7 cellular contexts compared by ENCODE assay signal in genomic region chr19:3367572-3368440, GRCh38. TPM values are rescaled to one million over a fixed set of nuclear protein-coding genes. Genes with fewer than 3 reads are reported as not detected.
DNase-seq lines count a peak whose midpoint lies in the region; ATAC-seq and TF ChIP-seq lines count a peak whose summit lies in the region.

No MANE protein-coding gene starts in this region.

- no peaks in the 10 kb centered on the region for H3K27me3 Mint-ChIP-seq in activated CD4-positive, alpha-beta memory T cell treated with anti-CD3 and anti-CD28 coated beads for 36 hours

- H3K4me3 ChIP-seq in HCT116 (replicated peaks in 1 of 2; ENCODE audit: low read depth in 1 of 2, low read length in 2 of 2), result peak overlapping the region; percentile 84 to 91
- H3K4me3 ChIP-seq in right atrium auricular region, result peak overlapping the region; percentile 89 to 97
- H3K4me3 ChIP-seq in subcutaneous abdominal adipose tissue (ENCODE audit: low read depth in 1 of 5, low read length in 5 of 5), result peak overlapping the region; percentile 66 to 80 (median 74)

- H3K27me3 ChIP-seq in HCT116 (ENCODE audit: insufficient read depth, low read length) (no peaks in the 10 kb centered on the region), right atrium auricular region (no peaks in the 10 kb centered on the region), subcutaneous abdominal adipose tissue (ENCODE audit: control insufficient read depth in 5 of 5, insufficient read depth in 4 of 5, low read length in 5 of 5) (no peaks in the 10 kb centered on the region)

- no peak for TF ChIP-seq RAD21 in HCT116 (IDR thresholded peaks at IDR 0.05; ENCODE audit: low read depth)

- H3K36me3 ChIP-seq in HCT116 (ENCODE audit: control insufficient read depth in 1 of 2, insufficient read depth in 2 of 2, low read length in 2 of 2) (no peaks in the 10 kb centered on the region; a peak in 1 of 4 replicates), right atrium auricular region (no peaks in the 10 kb centered on the region), subcutaneous abdominal adipose tissue (ENCODE audit: control insufficient read depth in 5 of 5, insufficient read depth in 5 of 5, low read length in 5 of 5) (peaks cover 0 to 5% (median 0%) of the 10 kb centered on the region in 5 donors)

- H3K27ac ChIP-seq in HCT116 (ENCODE audit: low read depth, low read length), result peak overlapping the region; percentile 88
- H3K27ac ChIP-seq in right atrium auricular region, result peak overlapping the region; percentile 98 to 99
- H3K27ac ChIP-seq in subcutaneous abdominal adipose tissue (ENCODE audit: low read depth, low read length), result peak overlapping the region; percentile 81

- TF ChIP-seq POLR2A in HCT116 (IDR thresholded peaks at IDR 0.05; ENCODE audit: borderline replicate concordance, extremely low read depth, insufficient read depth, insufficient read length), result no peak

- peaks cover 89% of the 10 kb centered on the region for H3K79me2 ChIP-seq in HCT116 (ENCODE audit: insufficient read depth, low read length)

- no peak for DNase-seq in HCT116 (ENCODE audit: low read depth, low spot score)
- DNase-seq in activated CD4-positive, alpha-beta memory T cell treated with anti-CD3 and anti-CD28 coated beads for 36 hours, result no peak
- no peak for DNase-seq in right atrium auricular region (ENCODE audit: low spot score)
- DNase-seq in HT-29 (ENCODE audit: low spot score), result no peak
- no peak for DNase-seq in NCI-H146 treated with DMSO at 0.1 percent for 48 hours (lab: John Stamatoyannopoulos, UW; ENCODE audit: unreplicated experiment)

- no peaks in the 10 kb centered on the region for H3K9me3 ChIP-seq in HCT116 (ENCODE audit: control insufficient read depth in 1 of 2, insufficient read depth in 1 of 2, low read depth in 1 of 2, low read length in 2 of 2)
- H3K9me3 ChIP-seq in right atrium auricular region, result no peaks in the 10 kb centered on the region
- H3K9me3 ChIP-seq in subcutaneous abdominal adipose tissue (ENCODE audit: control insufficient read depth in 5 of 5, low read length in 5 of 5), result no peaks in the 10 kb centered on the region

- H2AFZ ChIP-seq in HCT116 (ENCODE audit: low read depth, low read length, poor library complexity, severe bottlenecking), result no peak overlapping the region

- peak overlapping the region; percentile 65 for H3K4me3 Mint-ChIP-seq in activated CD4-positive, alpha-beta memory T cell treated with anti-CD3 and anti-CD28 coated beads for 36 hours

- CTCF ChIA-PET in HCT116 (lab: Charles Lee), result no interaction called here
- CTCF ChIA-PET in activated CD4-positive, alpha-beta memory T cell treated with anti-CD3 and anti-CD28 coated beads for 36 hours (lab: Charles Lee), result interaction anchor here (1.0 kb wide), 1 partner anchor 105 kb away, joined by 3 read pairs; no protein-coding TSS in a partner anchor

- H3K36me3 Mint-ChIP-seq in activated CD4-positive, alpha-beta memory T cell treated with anti-CD3 and anti-CD28 coated beads for 36 hours, result no peaks in the 10 kb centered on the region

- no peaks in the 10 kb centered on the region for H4K20me1 ChIP-seq in HCT116 (ENCODE audit: insufficient read depth)

- H3K9me2 ChIP-seq in HCT116 (ENCODE audit: insufficient read depth), result no peaks in the 10 kb centered on the region

- intact Hi-C loops in HCT116 (cut with micrococcal nuclease), result no loop called here
- intact Hi-C loops in activated CD4-positive, alpha-beta memory T cell treated with anti-CD3 and anti-CD28 coated beads for 36 hours (cut with micrococcal nuclease), result no loop called here

- no peaks in the 10 kb centered on the region for H3K9me3 Mint-ChIP-seq in activated CD4-positive, alpha-beta memory T cell treated with anti-CD3 and anti-CD28 coated beads for 36 hours

- H3K4me2 ChIP-seq in HCT116 (ENCODE audit: low read length), result peak overlapping the region; percentile 98

- ATAC-seq in HCT116 (no peak; the same call in 1 of the 2 replicates), HG02852 (IDR thresholded peaks at IDR 0.05; ENCODE audit: unreplicated experiment) (no peak)

- H3K4me1 Mint-ChIP-seq in activated CD4-positive, alpha-beta memory T cell treated with anti-CD3 and anti-CD28 coated beads for 36 hours (ENCODE audit: low read depth), result peaks cover 38% of the 10 kb centered on the region

- POLR2A ChIA-PET in HCT116 (lab: Charles Lee), result no interaction called here
- POLR2A ChIA-PET in activated CD4-positive, alpha-beta memory T cell treated with anti-CD3 and anti-CD28 coated beads for 36 hours (lab: Charles Lee), result no interaction called here

- TSS peak; percentile 44 for BruUV-seq in HCT116 (replicated peaks; lab: Mats Ljungman, UMichigan)

- H3K4me1 ChIP-seq in HCT116 (ENCODE audit: control insufficient read depth in 1 of 2, insufficient read depth in 2 of 2, low read length in 2 of 2) (peaks cover 16 to 48% of the 10 kb centered on the region in 2 experiments), right atrium auricular region (peaks cover 0 to 68% of the 10 kb centered on the region in 2 donors), subcutaneous abdominal adipose tissue (ENCODE audit: control insufficient read depth in 5 of 5, insufficient read depth in 5 of 5, low read length in 5 of 5) (peaks cover 2 to 67% (median 59%) of the 10 kb centered on the region in 5 donors)

- no peak overlapping the region for H3K27ac Mint-ChIP-seq in activated CD4-positive, alpha-beta memory T cell treated with anti-CD3 and anti-CD28 coated beads for 36 hours

- RAD21 ChIA-PET in HCT116 (lab: Charles Lee; ENCODE audit: low non-redundant PET in 1 of 2, low total read pairs in 2 of 2, uncharacterized antibody in 2 of 2, unreplicated experiment in 2 of 2), result no interaction called here

- TF ChIP-seq CTCF in HCT116 (IDR thresholded peaks at IDR 0.05 in 2 of 3, conservative IDR thresholded peaks at IDR 0.05 in 1 of 3; ENCODE audit: borderline replicate concordance in 1 of 3, insufficient read depth in 1 of 3, low read depth in 2 of 3, low read length in 2 of 3) (no peak), right atrium auricular region (IDR thresholded peaks at IDR 0.05) (no peak)

- H3K9ac ChIP-seq in HCT116 (ENCODE audit: low read length), result peak overlapping the region; percentile 100
- H3K9ac ChIP-seq in subcutaneous abdominal adipose tissue (ENCODE audit: low read length in 5 of 5), result peak overlapping the region; percentile 63 to 78 (median 73)

TF ChIP-seq in HCT116, 20 proteins besides CTCF, POLR2A, EP300 and RAD21:
- TF ChIP-seq CEBPB (IDR thresholded peaks at IDR 0.05; ENCODE audit: low read depth) (no peak), FOSL1 (IDR thresholded peaks at IDR 0.05; ENCODE audit: low read depth) (no peak), EGR1 (IDR thresholded peaks at IDR 0.05; ENCODE audit: low read depth) (no peak), YY1 (IDR thresholded peaks at IDR 0.05; ENCODE audit: extremely low read depth, insufficient replicate concordance, low read depth, low read length) (no peak), POLR2AphosphoS5 (IDR thresholded peaks at IDR 0.05; ENCODE audit: low read depth, low read length) (no peak; the same call in 1 of the 2 replicates), EZH2phosphoT487 (IDR thresholded peaks at IDR 0.05; ENCODE audit: borderline replicate concordance) (no peak), ELF1 (IDR thresholded peaks at IDR 0.05; ENCODE audit: borderline replicate concordance, low read depth) (no peak), CBX3 (IDR thresholded peaks at IDR 0.05; ENCODE audit: low read depth) (no peak), ZFX (IDR thresholded peaks at IDR 0.05) (no peak), SP1 (IDR thresholded peaks at IDR 0.05; ENCODE audit: low read depth) (no peak), REST (IDR thresholded peaks at IDR 0.05; ENCODE audit: low read depth) (no peak), SIN3A (IDR thresholded peaks at IDR 0.05; ENCODE audit: low read depth) (no peak), SRF (IDR thresholded peaks at IDR 0.05; ENCODE audit: low read depth) (no peak), MAX (IDR thresholded peaks at IDR 0.05) (no peak)

RNA-seq across cellular contexts. Expression of gene NFIC, which starts 1.4 kb away (rescaled TPM):
- total RNA-seq in HCT116 (2021; ENCODE audit: unreplicated experiment), result 116 TPM
- 42.8 and 55.4 TPM in 2 replicates for polyA plus RNA-seq in HCT116 (2012)
- total RNA-seq in activated CD4-positive, alpha-beta memory T cell treated with anti-CD3 and anti-CD28 coated beads for 36 hours, result 10 to 100 TPM; 19.7 to 19.9 TPM
- 100 to 1,000 TPM; 111 to 196 TPM for total RNA-seq in right atrium auricular region
- total RNA-seq in HT-29 (2014; rRNA removed; shearing (Covaris generic)), result 23.1 and 34.2 TPM in 2 replicates
